ENCODE assay signal across 23 cellular contexts in the genomic region with DNA sequence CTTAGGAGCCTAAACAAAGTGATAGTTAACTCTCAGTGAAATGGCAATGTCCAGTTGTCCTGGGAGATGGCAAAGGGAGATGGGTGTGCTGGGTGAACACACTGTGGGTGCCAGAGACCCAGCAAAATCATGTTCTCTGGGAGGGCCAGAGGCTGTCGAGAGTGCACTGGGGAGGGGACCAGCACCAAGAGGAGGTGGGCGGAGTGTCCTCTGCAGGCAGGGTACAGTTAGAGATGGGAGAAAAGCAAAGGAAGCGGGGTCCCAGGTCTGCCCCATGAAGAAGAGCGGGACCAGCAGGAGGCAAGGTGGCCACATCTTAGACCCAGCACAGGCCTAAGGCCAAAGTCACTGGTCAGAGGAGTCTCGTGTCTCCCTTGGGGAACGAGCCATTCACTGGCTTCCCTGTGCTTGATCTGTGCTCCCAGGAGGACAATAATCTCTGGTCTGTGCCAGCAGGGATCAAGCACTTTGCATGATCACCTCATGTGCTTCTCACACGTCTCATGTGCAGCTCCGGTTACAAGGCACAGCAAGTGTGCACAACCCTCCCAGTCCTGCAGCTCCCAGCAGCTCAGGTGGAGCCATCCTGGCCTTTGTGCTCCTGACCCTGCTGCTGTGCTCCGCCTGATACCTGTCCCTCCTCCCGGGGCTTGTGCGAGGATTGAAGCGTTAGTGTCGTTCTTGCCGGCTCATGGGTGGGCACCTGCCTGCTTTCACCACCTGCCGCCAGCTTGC.
DNase-seq lines count a peak whose midpoint lies in the region; ATAC-seq and TF ChIP-seq lines count a peak whose summit lies in the region.
"Had no signal": no experiment of that assay in that cellular context is flagged by ENCODE, and none has a peak within 500 bp of the region (broad histone marks: within the 10 kb centered on the region; RNA-seq: fewer than 3 reads in every experiment).

No MANE protein-coding gene starts in this region.

- H3K4me3 ChIP-seq in CD8-positive, alpha-beta T cell (ENCODE audit: low read depth, low read length): no peak overlapping the region
- H3K4me3 ChIP-seq in endodermal cell (ENCODE audit: low read length) (no peak overlapping the region), ascending aorta (no peak overlapping the region), mammary epithelial cell (replicated peaks in 1 of 3; ENCODE audit: insufficient read depth in 1 of 3, low read depth in 2 of 3, low read length in 3 of 3) (no peak overlapping the region)
- H3K4me3 ChIP-seq: breast epithelium, hepatocyte, prostate gland, transverse colon had no signal

- H3K79me2 ChIP-seq in mammary epithelial cell (ENCODE audit: insufficient read depth, low read length): no peaks in the 10 kb centered on the region
- H3K79me2 ChIP-seq: hepatocyte had no signal

- no peaks in the 10 kb centered on the region for H3K4me1 ChIP-seq in CD8-positive, alpha-beta T cell (ENCODE audit: insufficient read depth, low read length)
- H3K4me1 ChIP-seq in endodermal cell (ENCODE audit: control insufficient read depth, insufficient read depth, low read length) (no peaks in the 10 kb centered on the region), ascending aorta (peaks cover 3 to 4% of the 10 kb centered on the region in 2 donors), mammary epithelial cell (ENCODE audit: insufficient read depth, low read length) (peaks cover 10% of the 10 kb centered on the region)
- H3K4me1 ChIP-seq: breast epithelium had no signal

- no TSS peak for BruUV-seq in mammary epithelial cell (replicated peaks; lab: Mats Ljungman, UMichigan)

- no peaks in the 10 kb centered on the region for H3K36me3 Mint-ChIP-seq in CD8-positive, alpha-beta T cell
- peaks cover 2% of the 10 kb centered on the region for H3K36me3 Mint-ChIP-seq in IgD-negative memory B cell
- H3K36me3 Mint-ChIP-seq in endodermal cell (ENCODE audit: low read depth): no peaks in the 10 kb centered on the region
- no peaks in the 10 kb centered on the region for H3K36me3 Mint-ChIP-seq in nephron progenitor cell (ENCODE audit: low read depth)

- peaks cover 8% of the 10 kb centered on the region for H3K4me1 Mint-ChIP-seq in CD8-positive, alpha-beta T cell (ENCODE audit: low read depth)
- H3K4me1 Mint-ChIP-seq in IgD-negative memory B cell (peaks cover 3 to 5% (median 5%) of the 10 kb centered on the region in 3 donors), endodermal cell (no peaks in the 10 kb centered on the region), nephron progenitor cell (peaks cover 13% of the 10 kb centered on the region)

- H3K27ac Mint-ChIP-seq in CD8-positive, alpha-beta T cell: peak overlapping the region; percentile 6
- H3K27ac Mint-ChIP-seq in IgD-negative memory B cell (peak overlapping the region; percentile 3 to 80 (median 72)), endodermal cell (no peak overlapping the region), nephron progenitor cell (no peak overlapping the region)
- H3K27ac Mint-ChIP-seq: natural killer cell treated with Interleukin-12 subunit alpha and Interleukin-12 subunit beta and Interleukin-15 and Interleukin-18, amount 100 ng/mL, for 72 hours; stimulated activated naive CD8-positive, alpha-beta T cell treated with anti-CD3 and anti-CD28 coated beads, Interleukin-15, amount 100 ng/mL, for 72 hours had no signal

- intact Hi-C loops in CD8-positive, alpha-beta T cell (cut with DNase I, micrococcal nuclease): loop anchor here (5.0 to 10.0 kb wide), 4 partner anchors 99 to 1489 kb away; a partner anchor contains a TSS
- intact Hi-C loops in ascending aorta (cut with DNase I) (loop anchor here (5.0 kb wide), 2 partner anchors 129 to 289 kb away; a partner anchor contains a TSS), mammary epithelial cell (cut with micrococcal nuclease) (loop anchor here (5.0 kb wide), 1 partner anchor 99 kb away; a partner anchor contains a TSS)

- DNase-seq in CD8-positive, alpha-beta T cell: peak in 1 of 7 experiments; percentile 17
- DNase-seq in endodermal cell (peak; percentile 40), nephron progenitor cell (peak; percentile 3), ascending aorta (ENCODE audit: low spot score in 2 of 2) (no peak), mammary epithelial cell (no peak)
- DNase-seq: activated CD4-positive, alpha-beta T cell treated with anti-CD3 and anti-CD28 coated beads for 4 hours; dermis blood vessel endothelial cell; DND-41; GOT3; Karpas-422; NCI-H1048; NCI-H187 treated with DMSO at 0.1 percent for 48 hours; small intestine; stimulated activated CD4-positive, alpha-beta T cell treated with anti-CD3 and anti-CD28 coated beads, Interleukin-4, amount 100 ng/mL, for 24 hours; stimulated activated naive CD8-positive, alpha-beta T cell treated with anti-CD3 and anti-CD28 coated beads, Interleukin-15, amount 100 ng/mL, for 72 hours; transverse colon had no signal

- H3K4me2 ChIP-seq in mammary epithelial cell (ENCODE audit: insufficient read depth, low read depth, low read length): no peak overlapping the region
- H3K4me2 ChIP-seq: hepatocyte had no signal

- in situ Hi-C loops in mammary epithelial cell (cut with MboI; ENCODE audit: low sequenced_read_pairs in 2 of 2): no loop called here

- no peak overlapping the region for H3K4me3 Mint-ChIP-seq in CD8-positive, alpha-beta T cell
- H3K4me3 Mint-ChIP-seq in IgD-negative memory B cell (peak overlapping the region in 1 of 4 donors; percentile 75), endodermal cell (no peak overlapping the region), nephron progenitor cell (no peak overlapping the region)
- H3K4me3 Mint-ChIP-seq: natural killer cell treated with Interleukin-12 subunit alpha and Interleukin-12 subunit beta and Interleukin-15 and Interleukin-18, amount 100 ng/mL, for 72 hours; stimulated activated naive CD8-positive, alpha-beta T cell treated with anti-CD3 and anti-CD28 coated beads, Interleukin-15, amount 100 ng/mL, for 72 hours had no signal

- no peak overlapping the region for H3K27ac ChIP-seq in CD8-positive, alpha-beta T cell (ENCODE audit: low read depth, low read length)
- H3K27ac ChIP-seq in endodermal cell (ENCODE audit: low read depth, low read length) (no peak overlapping the region), ascending aorta (no peak overlapping the region), mammary epithelial cell (ENCODE audit: insufficient read depth, low read depth, low read length) (no peak overlapping the region)
- H3K27ac ChIP-seq: breast epithelium, epithelial cell of prostate, hepatocyte, prostate gland, transverse colon had no signal

- dilution Hi-C loops in mammary epithelial cell (cut with HindIII; ENCODE audit: low sequenced_read_pairs): no loop called here

- WGBS in endodermal cell (ENCODE audit: insufficient coverage in 1 of 2, insufficient read length in 1 of 2), 2 experiments: 91 to 95% methylated on average over 15 of the region's 15 CpGs
- 86% methylated on average over 12 of the region's 15 CpGs for WGBS in mammary epithelial cell (ENCODE audit: low coverage, missing lambda C conversion rate)

- H3K27me3 Mint-ChIP-seq in CD8-positive, alpha-beta T cell (ENCODE audit: low read depth): no peaks in the 10 kb centered on the region
- peaks cover 2% of the 10 kb centered on the region for H3K27me3 Mint-ChIP-seq in IgD-negative memory B cell
- peaks cover 7% of the 10 kb centered on the region for H3K27me3 Mint-ChIP-seq in endodermal cell (ENCODE audit: insufficient read depth)
- H3K27me3 Mint-ChIP-seq in nephron progenitor cell (ENCODE audit: low read depth, poor library complexity): peaks cover 44% of the 10 kb centered on the region
- H3K27me3 Mint-ChIP-seq: stimulated activated naive CD8-positive, alpha-beta T cell treated with anti-CD3 and anti-CD28 coated beads, Interleukin-15, amount 100 ng/mL, for 72 hours had no signal

- no peak for ATAC-seq in CD8-positive, alpha-beta T cell
- ATAC-seq in SK-N-SH treated with all-trans-retinoic acid at 6 μM for 48 hours: no peak
- ATAC-seq: natural killer cell treated with Interleukin-12 subunit alpha and Interleukin-12 subunit beta and Interleukin-15 and Interleukin-18, amount 100 ng/mL, for 72 hours; stimulated activated naive CD8-positive, alpha-beta T cell treated with anti-CD3 and anti-CD28 coated beads, Interleukin-15, amount 100 ng/mL, for 72 hours had no signal

- H3K9me3 ChIP-seq in CD8-positive, alpha-beta T cell (ENCODE audit: low read length): no peaks in the 10 kb centered on the region
- H3K9me3 ChIP-seq in endodermal cell (ENCODE audit: control insufficient read depth, low read length) (no peaks in the 10 kb centered on the region), ascending aorta (no peaks in the 10 kb centered on the region), mammary epithelial cell (replicated peaks; ENCODE audit: insufficient read depth, low read length) (no peaks in the 10 kb centered on the region)
- H3K9me3 ChIP-seq: breast epithelium, prostate gland, transverse colon had no signal

- POLR2A ChIA-PET in CD8-positive, alpha-beta T cell (lab: Charles Lee): no interaction called here

- no peaks in the 10 kb centered on the region for H3K27me3 ChIP-seq in CD8-positive, alpha-beta T cell (ENCODE audit: insufficient read depth, low read length)
- H3K27me3 ChIP-seq in endodermal cell (ENCODE audit: control insufficient read depth, insufficient read depth, low read length, poor library complexity, severe bottlenecking) (peaks cover 11% of the 10 kb centered on the region), ascending aorta (no peaks in the 10 kb centered on the region), mammary epithelial cell (ENCODE audit: insufficient read depth, low read length) (no peaks in the 10 kb centered on the region)
- H3K27me3 ChIP-seq: breast epithelium had no signal

- H3K9ac ChIP-seq in endodermal cell (ENCODE audit: extremely low read depth, low read length, poor library complexity, severe bottlenecking) (no peak overlapping the region), mammary epithelial cell (ENCODE audit: insufficient read depth, low read length) (no peak overlapping the region)

- TF ChIP-seq CTCF in CD8-positive, alpha-beta T cell (IDR thresholded peaks at IDR 0.05): no peak
- TF ChIP-seq CTCF in endodermal cell (conservative IDR thresholded peaks at IDR 0.05) (no peak), nephron progenitor cell (IDR thresholded peaks at IDR 0.05) (no peak), ascending aorta (IDR thresholded peaks at IDR 0.05) (no peak), mammary epithelial cell (conservative IDR thresholded peaks at IDR 0.05 in 1 of 2, IDR thresholded peaks at IDR 0.05 in 1 of 2; ENCODE audit: extremely low read depth in 1 of 2, insufficient read depth in 1 of 2, low read depth in 1 of 2, low read length in 2 of 2) (no peak)

- CTCF ChIA-PET in CD8-positive, alpha-beta T cell (lab: Charles Lee): interaction anchor here (0.5 to 1.6 kb wide), 2 partner anchors 8 to 16 kb away, joined by 4 to 5 read pairs; no protein-coding TSS in a partner anchor
- CTCF ChIA-PET in mammary epithelial cell (lab: Charles Lee; ENCODE audit: low non-redundant PET): no interaction called here

- no peaks in the 10 kb centered on the region for H4K20me1 ChIP-seq in mammary epithelial cell (ENCODE audit: insufficient read depth, low read length)

- H3K9me3 Mint-ChIP-seq in CD8-positive, alpha-beta T cell: peaks cover 5% of the 10 kb centered on the region
- peaks cover 0 to 3% (median 1%) of the 10 kb centered on the region in 3 donors for H3K9me3 Mint-ChIP-seq in IgD-negative memory B cell
- peaks cover 4% of the 10 kb centered on the region for H3K9me3 Mint-ChIP-seq in endodermal cell
- peaks cover 31% of the 10 kb centered on the region for H3K9me3 Mint-ChIP-seq in nephron progenitor cell
- H3K9me3 Mint-ChIP-seq: natural killer cell treated with Interleukin-12 subunit alpha and Interleukin-12 subunit beta and Interleukin-15 and Interleukin-18, amount 100 ng/mL, for 72 hours had no signal

- no peak overlapping the region for H2AFZ ChIP-seq in mammary epithelial cell (ENCODE audit: low read depth, low read length)
- H2AFZ ChIP-seq: hepatocyte had no signal

- no peaks in the 10 kb centered on the region for H3K36me3 ChIP-seq in CD8-positive, alpha-beta T cell (ENCODE audit: insufficient read depth, low read length)
- H3K36me3 ChIP-seq in endodermal cell (ENCODE audit: control insufficient read depth, insufficient read depth, low read length): no peaks in the 10 kb centered on the region
- no peaks in the 10 kb centered on the region for H3K36me3 ChIP-seq in ascending aorta
- no peaks in the 10 kb centered on the region for H3K36me3 ChIP-seq in mammary epithelial cell (ENCODE audit: insufficient read depth, low read length)
- H3K36me3 ChIP-seq: breast epithelium, prostate gland, transverse colon had no signal

Comparison
In these comparisons a context has a peak if more than half of its experiments do, and no peak if none do; other contexts are left out.
1. DNase-seq: peak in endodermal cell (single experiment) and nephron progenitor cell (single experiment); none in ascending aorta (0 of 2) and mammary epithelial cell (single experiment).
2. H3K27ac Mint-ChIP-seq: peak in CD8-positive, alpha-beta T cell (single experiment) and IgD-negative memory B cell (3 of 3); none in endodermal cell (single experiment) and nephron progenitor cell (single experiment).